23 cellular contexts compared by ENCODE assay signal in genomic region chr1:236150291-236150940, GRCh38. TPM values are rescaled to one million over a fixed set of nuclear protein-coding genes. Genes with fewer than 3 reads are reported as not detected.
DNase-seq lines count a peak whose midpoint lies in the region; ATAC-seq and TF ChIP-seq lines count a peak whose summit lies in the region.
"Had no signal": no experiment of that assay in that cellular context is flagged by ENCODE, and none has a peak within 500 bp of the region (broad histone marks: within the 10 kb centered on the region; RNA-seq: fewer than 3 reads in every experiment).

No MANE protein-coding gene starts in this region.

- H2AFZ ChIP-seq in neuronal stem cell (ENCODE audit: low read length), result peak overlapping the region; percentile 78

- ATAC-seq in HG02759 (IDR thresholded peaks at IDR 0.05; ENCODE audit: unreplicated experiment) (no peak), HG03457 (IDR thresholded peaks at IDR 0.05; ENCODE audit: unreplicated experiment) (no peak)
- no peak for ATAC-seq in stimulated activated memory B cell treated with anti-CD40 and anti-IgM and Interleukin-4, amounts not matched to agents 10 μg/mL and 1 μg/mL and 100 μg/mL, for 72 hours
- ATAC-seq: mucosa of descending colon, psoas muscle had no signal

- POLR2A ChIA-PET in HEK293 (lab: Yijun Ruan, JAX), result interaction anchor here (0.7 kb wide), 1 partner anchor 737 kb away, joined by 3 read pairs; no protein-coding TSS in a partner anchor

- no peak for TF ChIP-seq CTCF in HEK293 (tag by site-specific recombination; IDR thresholded peaks at IDR 0.05)

- no peak overlapping the region for H3K4me2 ChIP-seq in neuronal stem cell (ENCODE audit: insufficient read depth, low read length, poor library complexity, severe bottlenecking)

- H3K9me3 Mint-ChIP-seq in dendritic cell treated with granulocyte-macrophage colony-stimulating factor and Interleukin-4, amounts not matched to agents 40 ng/mL and 50 ng/mL, for 4 days, result no peaks in the 10 kb centered on the region
- H3K9me3 Mint-ChIP-seq in stimulated activated memory B cell treated with anti-CD40 and anti-IgM and Interleukin-4, amounts not matched to agents 10 μg/mL and 1 μg/mL and 100 μg/mL, for 72 hours, result no peaks in the 10 kb centered on the region
- H3K9me3 Mint-ChIP-seq: activated CD4-positive, alpha-beta memory T cell treated with anti-CD3 and anti-CD28 coated beads, Interleukin-2, amount 10 ng/mL, durations not matched to agents 7 days and 5 days; activated naive CD8-positive, alpha-beta T cell treated with anti-CD3 and anti-CD28 coated beads for 36 hours; CD14-positive monocyte had no signal

- DNase-seq in ELF-1 (ENCODE audit: low read depth, low spot score) (peak; percentile 78), neuronal stem cell (ENCODE audit: low spot score) (no peak), middle frontal gyrus (ENCODE audit: extremely low spot score, low spot score) (no peak)
- DNase-seq: activated CD4-positive, alpha-beta memory T cell treated with anti-CD3 and anti-CD28 coated beads, Interleukin-2, amount 10 ng/mL, durations not matched to agents 7 days and 5 days; activated CD4-positive, CD25-positive, alpha-beta regulatory T cell treated with anti-CD3 and anti-CD28 coated beads, Interleukin-2, amount 50 U/mL, for 72 hours; activated naive CD8-positive, alpha-beta T cell treated with anti-CD3 and anti-CD28 coated beads for 36 hours; KBM-7; MM.1S; mucosa of descending colon; NCI-H1417; NCI-H2081 treated with DMSO at 0.1 percent for 48 hours; NCI-H446; psoas muscle; small intestine; stimulated activated CD4-positive, alpha-beta T cell treated with anti-CD3 and anti-CD28 coated beads, Interleukin-2, amount 100 ng/mL, for 24 hours; T1000 had no signal

- no peak overlapping the region for H3K27ac ChIP-seq in HEK293 (ENCODE audit: extremely low read depth, low read depth, low read length)
- no peak overlapping the region for H3K27ac ChIP-seq in neuronal stem cell (replicated peaks; ENCODE audit: low read length)
- H3K27ac ChIP-seq: psoas muscle, vagina had no signal

- H3K4me3 ChIP-seq in HEK293 (ENCODE audit: low read depth, low read length), result no peak overlapping the region
- peak overlapping the region in 1 of 2 donors; percentile 9 for H3K4me3 ChIP-seq in neuronal stem cell (ENCODE audit: low read length in 2 of 2)
- H3K4me3 ChIP-seq: mucosa of descending colon, psoas muscle, vagina had no signal

- H3K23ac ChIP-seq in neuronal stem cell (ENCODE audit: low read depth, low read length, poor library complexity), result peak overlapping the region; percentile 25

- H3K27ac Mint-ChIP-seq in dendritic cell treated with granulocyte-macrophage colony-stimulating factor and Interleukin-4, amounts not matched to agents 40 ng/mL and 50 ng/mL, for 4 days, result peak overlapping the region; percentile 7
- no peak overlapping the region for H3K27ac Mint-ChIP-seq in stimulated activated memory B cell treated with anti-CD40 and anti-IgM and Interleukin-4, amounts not matched to agents 10 μg/mL and 1 μg/mL and 100 μg/mL, for 72 hours
- H3K27ac Mint-ChIP-seq: activated CD4-positive, alpha-beta memory T cell treated with anti-CD3 and anti-CD28 coated beads, Interleukin-2, amount 10 ng/mL, durations not matched to agents 7 days and 5 days; activated naive CD8-positive, alpha-beta T cell treated with anti-CD3 and anti-CD28 coated beads for 36 hours had no signal

- H2BK120ac ChIP-seq in neuronal stem cell (ENCODE audit: low read depth, low read length), result no peak overlapping the region

- no peak overlapping the region for H3K9ac ChIP-seq in neuronal stem cell (ENCODE audit: low read depth, low read length, poor library complexity)

- H3K9me3 ChIP-seq in HEK293 (ENCODE audit: control insufficient read depth, insufficient read depth, low read depth, low read length) (no peaks in the 10 kb centered on the region), neuronal stem cell (replicated peaks in 1 of 2; ENCODE audit: control insufficient read depth in 2 of 2, insufficient read depth in 1 of 2, low read depth in 1 of 2, low read length in 2 of 2) (no peaks in the 10 kb centered on the region)
- H3K9me3 ChIP-seq: mucosa of descending colon, psoas muscle, vagina had no signal

- H2BK12ac ChIP-seq in neuronal stem cell (ENCODE audit: low read length), result no peak overlapping the region

- intact Hi-C loops in dendritic cell treated with granulocyte-macrophage colony-stimulating factor and Interleukin-4, amounts not matched to agents 40 ng/mL and 50 ng/mL, for 4 days (cut with micrococcal nuclease), result no loop called here

- no peaks in the 10 kb centered on the region for H3K27me3 ChIP-seq in neuronal stem cell (ENCODE audit: control insufficient read depth in 3 of 3, insufficient read depth in 3 of 3, low read depth in 1 of 3, low read length in 3 of 3)
- H3K27me3 ChIP-seq: vagina had no signal

- peaks cover 4% of the 10 kb centered on the region for H3K79me1 ChIP-seq in neuronal stem cell (ENCODE audit: low read depth, low read length)

- H3K14ac ChIP-seq in neuronal stem cell (ENCODE audit: low read length), result peak overlapping the region; percentile 65

- H2AK5ac ChIP-seq in neuronal stem cell (ENCODE audit: low read depth, low read length), result peak overlapping the region; percentile 47

- peaks cover 6% of the 10 kb centered on the region in 2 experiments; a peak in 2 of 3 replicates for H3K36me3 ChIP-seq in HEK293 (ENCODE audit: control insufficient read depth in 2 of 2, insufficient read depth in 1 of 2, low read length in 2 of 2)
- no peaks in the 10 kb centered on the region for H3K36me3 ChIP-seq in neuronal stem cell (replicated peaks in 1 of 2; ENCODE audit: control insufficient read depth in 2 of 2, insufficient read depth in 2 of 2, low read length in 2 of 2)

- H2BK5ac ChIP-seq in neuronal stem cell (ENCODE audit: low read length), result no peak overlapping the region

- no peak overlapping the region for H4K91ac ChIP-seq in neuronal stem cell (ENCODE audit: low read depth, low read length, poor library complexity)

- H3K4ac ChIP-seq in neuronal stem cell (ENCODE audit: low read length), result no peak overlapping the region

- H4K8ac ChIP-seq in neuronal stem cell (ENCODE audit: low read depth, low read length), result no peak overlapping the region

- WGBS in neuronal stem cell (ENCODE audit: extremely low coverage in 2 of 2, insufficient read length in 2 of 2, insufficient replicate concordance in 1 of 2), 2 donors, result no CpG with 5 or more reads among the region's 19 CpGs

- no peak overlapping the region for H3K4me3 Mint-ChIP-seq in dendritic cell treated with granulocyte-macrophage colony-stimulating factor and Interleukin-4, amounts not matched to agents 40 ng/mL and 50 ng/mL, for 4 days
- no peak overlapping the region for H3K4me3 Mint-ChIP-seq in stimulated activated memory B cell treated with anti-CD40 and anti-IgM and Interleukin-4, amounts not matched to agents 10 μg/mL and 1 μg/mL and 100 μg/mL, for 72 hours
- H3K4me3 Mint-ChIP-seq: activated CD4-positive, alpha-beta memory T cell treated with anti-CD3 and anti-CD28 coated beads, Interleukin-2, amount 10 ng/mL, durations not matched to agents 7 days and 5 days; activated naive CD8-positive, alpha-beta T cell treated with anti-CD3 and anti-CD28 coated beads for 36 hours; CD14-positive monocyte had no signal

- no peak overlapping the region for H2BK15ac ChIP-seq in neuronal stem cell (ENCODE audit: low read length)

- H3K4me1 ChIP-seq in HEK293 (ENCODE audit: control insufficient read depth, insufficient read depth, low read length), result no peaks in the 10 kb centered on the region
- peaks cover 3 to 4% of the 10 kb centered on the region in 2 donors for H3K4me1 ChIP-seq in neuronal stem cell (ENCODE audit: control insufficient read depth in 2 of 2, insufficient read depth in 1 of 2, low read depth in 1 of 2, low read length in 2 of 2)
- H3K4me1 ChIP-seq: psoas muscle had no signal

- H3K4me1 Mint-ChIP-seq in dendritic cell treated with granulocyte-macrophage colony-stimulating factor and Interleukin-4, amounts not matched to agents 40 ng/mL and 50 ng/mL, for 4 days (ENCODE audit: low read depth), result peaks cover 72% of the 10 kb centered on the region
- H3K4me1 Mint-ChIP-seq in stimulated activated memory B cell treated with anti-CD40 and anti-IgM and Interleukin-4, amounts not matched to agents 10 μg/mL and 1 μg/mL and 100 μg/mL, for 72 hours, result peaks cover 35% of the 10 kb centered on the region

- no peaks in the 10 kb centered on the region for H3K27me3 Mint-ChIP-seq in dendritic cell treated with granulocyte-macrophage colony-stimulating factor and Interleukin-4, amounts not matched to agents 40 ng/mL and 50 ng/mL, for 4 days
- H3K27me3 Mint-ChIP-seq in stimulated activated memory B cell treated with anti-CD40 and anti-IgM and Interleukin-4, amounts not matched to agents 10 μg/mL and 1 μg/mL and 100 μg/mL, for 72 hours, result peaks cover 87% of the 10 kb centered on the region
- H3K27me3 Mint-ChIP-seq: activated CD4-positive, alpha-beta memory T cell treated with anti-CD3 and anti-CD28 coated beads, Interleukin-2, amount 10 ng/mL, durations not matched to agents 7 days and 5 days; activated naive CD8-positive, alpha-beta T cell treated with anti-CD3 and anti-CD28 coated beads for 36 hours had no signal

- H3K36me3 Mint-ChIP-seq in dendritic cell treated with granulocyte-macrophage colony-stimulating factor and Interleukin-4, amounts not matched to agents 40 ng/mL and 50 ng/mL, for 4 days (ENCODE audit: low read depth), result peaks cover 67% of the 10 kb centered on the region
- H3K36me3 Mint-ChIP-seq in stimulated activated memory B cell treated with anti-CD40 and anti-IgM and Interleukin-4, amounts not matched to agents 10 μg/mL and 1 μg/mL and 100 μg/mL, for 72 hours, result peaks cover 42% of the 10 kb centered on the region
- H3K36me3 Mint-ChIP-seq: activated naive CD8-positive, alpha-beta T cell treated with anti-CD3 and anti-CD28 coated beads for 36 hours had no signal

- H3K18ac ChIP-seq in neuronal stem cell (ENCODE audit: low read length), result peak overlapping the region; percentile 20

- CTCF ChIA-PET in HEK293 (lab: Yijun Ruan, JAX), result interaction anchor here (1.2 kb wide), 1 partner anchor 13 kb away, joined by 3 read pairs; no protein-coding TSS in a partner anchor

TF ChIP-seq in HEK293, 187 proteins besides CTCF, POLR2A, EP300 and RAD21:
- TF ChIP-seq ZNF571 (tag by site-specific recombination; IDR thresholded peaks at IDR 0.05) (0 out of 2 replicates have a peak, but pooled peaks have one; percentile 2), PBX3 (CRISPR knock-in tag; IDR thresholded peaks at IDR 0.05) (0 out of 2 replicates have a peak, but pooled peaks have one; percentile 13), HOXC10 (CRISPR knock-in tag; IDR thresholded peaks at IDR 0.05) (no peak)

RNA-seq across cellular contexts. Expression of gene GPR137B, which starts 8.1 kb away (rescaled TPM):
- polyA plus RNA-seq in neuronal stem cell (2013, experiment 1 of 2), result 7.5 TPM
- 7.2 TPM for polyA plus RNA-seq in neuronal stem cell (2013, experiment 2 of 2)
